Comparison of ENCODE assay signal across 20 cellular contexts in the genomic region with DNA sequence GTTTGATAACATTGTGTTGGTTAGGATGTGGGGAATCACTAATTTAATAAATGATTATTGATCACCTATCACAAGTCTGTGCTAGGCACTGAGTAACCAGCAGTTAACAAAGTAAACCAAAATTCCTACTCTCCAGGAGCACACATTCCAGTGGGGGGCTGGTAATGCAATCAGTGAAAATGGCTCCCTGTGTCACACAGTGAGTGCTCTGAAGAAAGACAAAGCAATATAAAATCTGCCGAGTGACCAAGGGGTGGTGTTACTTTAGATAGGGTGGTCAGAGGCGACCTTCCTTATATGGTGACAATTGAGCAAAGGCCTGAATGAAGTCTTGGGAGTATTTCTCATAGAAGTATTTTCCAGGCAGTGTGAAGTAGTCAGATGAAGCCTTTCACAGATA. TPM values are rescaled to one million over a fixed set of nuclear protein-coding genes. Genes with fewer than 3 reads are reported as not detected.
DNase-seq lines count a peak whose midpoint lies in the region; ATAC-seq and TF ChIP-seq lines count a peak whose summit lies in the region.
"Had no signal": no experiment of that assay in that cellular context is flagged by ENCODE, and none has a peak within 500 bp of the region (broad histone marks: within the 10 kb centered on the region; RNA-seq: fewer than 3 reads in every experiment).

No MANE protein-coding gene starts in this region.

- H3K9me3 Mint-ChIP-seq in progenitor cell of endocrine pancreas (ENCODE audit: low read depth), result peaks cover 11% of the 10 kb centered on the region

- ATAC-seq in GM21423 (IDR thresholded peaks at IDR 0.05; ENCODE audit: unreplicated experiment), result no peak
- ATAC-seq: GM12878, HepG2 had no signal

- no peaks in the 10 kb centered on the region for H3K4me1 ChIP-seq in HEK293 (ENCODE audit: control insufficient read depth, insufficient read depth, low read length)

- H3K27me3 Mint-ChIP-seq in progenitor cell of endocrine pancreas, result no peaks in the 10 kb centered on the region

- H3K36me3 Mint-ChIP-seq in progenitor cell of endocrine pancreas (ENCODE audit: insufficient read depth), result peaks cover 5% of the 10 kb centered on the region

- no peak overlapping the region for H3K4me3 Mint-ChIP-seq in progenitor cell of endocrine pancreas (ENCODE audit: low read depth)

- DNase-seq in astrocyte of the hippocampus (ENCODE audit: low read depth, low spot score) (peak; percentile 56), iPS-NIHi7 (ENCODE audit: extremely low spot score) (peak; percentile 49), progenitor cell of endocrine pancreas (ENCODE audit: low spot score, unreplicated experiment) (no peak), ureter (ENCODE audit: low spot score) (no peak), AG08395 (ENCODE audit: low spot score) (no peak)
- no peak for DNase-seq in activated T-cell treated with anti-CD3 and anti-CD28 coated beads, Interleukin-2, amount 50 U/mL, for 48 hours
- DNase-seq: C1 segment of cervical spinal cord, DMS53, Karpas-422, MM.1S, NCI-H1105 treated with DMSO at 0.1 percent for 48 hours, NCI-H187 treated with DMSO at 0.1 percent for 48 hours, NCI-H446 treated with DMSO at 0.1 percent for 48 hours, NCI-H748 treated with DMSO at 0.1 percent for 48 hours, PC-9 had no signal

- peaks cover 52% of the 10 kb centered on the region for H3K4me1 Mint-ChIP-seq in progenitor cell of endocrine pancreas (ENCODE audit: low read depth)

- no peak overlapping the region for H3K27ac ChIP-seq in HEK293 (ENCODE audit: extremely low read depth, low read depth, low read length)
- H3K27ac ChIP-seq: PC-9, SK-N-MC had no signal

- POLR2A ChIA-PET in HEK293 (lab: Yijun Ruan, JAX), result no interaction called here

- CTCF ChIA-PET in HEK293 (lab: Yijun Ruan, JAX), result interaction anchor here (1.5 kb wide), 1 partner anchor 242 kb away, joined by 3 read pairs; no protein-coding TSS in a partner anchor

- no peaks in the 10 kb centered on the region for H3K36me3 ChIP-seq in HEK293 (ENCODE audit: control insufficient read depth in 2 of 2, insufficient read depth in 1 of 2, low read length in 2 of 2)

- TF ChIP-seq CTCF in HEK293 (tag by site-specific recombination; IDR thresholded peaks at IDR 0.05) (no peak), progenitor cell of endocrine pancreas (IDR thresholded peaks at IDR 0.05; ENCODE audit: unreplicated experiment) (no peak)

- no peak overlapping the region for H3K4me3 ChIP-seq in HEK293 (ENCODE audit: low read depth, low read length)
- H3K4me3 ChIP-seq: GM12878, PC-9, SK-N-MC had no signal

- H3K9me3 ChIP-seq in HEK293 (ENCODE audit: control insufficient read depth, insufficient read depth, low read depth, low read length), result no peaks in the 10 kb centered on the region

- H3K27ac Mint-ChIP-seq in progenitor cell of endocrine pancreas, result peak overlapping the region; percentile 97

TF ChIP-seq in HEK293, 187 proteins besides CTCF, POLR2A, EP300 and RAD21:
- 0 out of 2 replicates have a peak, but pooled peaks have one; percentile 24 for TF ChIP-seq ZIC2 (tag by site-specific recombination; IDR thresholded peaks at IDR 0.05)
- no peak for TF ChIP-seq ZBTB20 (tag by site-specific recombination; IDR thresholded peaks at IDR 0.05)

RNA-seq across cellular contexts. Expression of gene SMC3, which starts 13.6 kb away (rescaled TPM):
- total RNA-seq in progenitor cell of endocrine pancreas (94.0 and 94.6 TPM in 2 replicates), ureter (30.2 TPM)

RNA-seq across cellular contexts. Expression of gene DUSP5, which starts 56.2 kb away (rescaled TPM):
- total RNA-seq in progenitor cell of endocrine pancreas (92.9 and 97.9 TPM in 2 replicates), ureter (14.3 TPM)

Comparison
In these comparisons a context has a peak if more than half of its experiments do, and no peak if none do; other contexts are left out.
1. DNase-seq: peak in astrocyte of the hippocampus (single experiment) and iPS-NIHi7 (single experiment); none in progenitor cell of endocrine pancreas (single experiment), activated T-cell treated with anti-CD3 and anti-CD28 coated beads, Interleukin-2, amount 50 U/mL, for 48 hours (0 of 2), ureter (single experiment) and AG08395 (single experiment).